ENCODE assay signal across 14 cellular contexts in genomic region chr5:7894860-7895259, GRCh38. TPM values are rescaled to one million over a fixed set of nuclear protein-coding genes. Genes with fewer than 3 reads are reported as not detected.
A peak's percentile ranks its signal among the peaks of the same experiment; 100 is the strongest.
DNase-seq lines count a peak whose midpoint lies in the region; ATAC-seq and TF ChIP-seq lines count a peak whose summit lies in the region.
"Had no signal": no experiment of that assay in that cellular context is flagged by ENCODE, and none has a peak within 500 bp of the region (broad histone marks: within the 10 kb centered on the region; RNA-seq: fewer than 3 reads in every experiment).

No MANE protein-coding gene starts in this region.

- H3K36me3 ChIP-seq in OCI-LY3 (replicated peaks; ENCODE audit: low read depth, low read length) (peaks cover 77% of the 10 kb centered on the region), H7 (replicated peaks; ENCODE audit: control insufficient read depth, insufficient read depth, low read length) (peaks cover 30% of the 10 kb centered on the region), colonic mucosa (peaks cover 4% of the 10 kb centered on the region)

- H3K4me1 ChIP-seq in OCI-LY3 (ENCODE audit: low read length) (peaks cover 27% of the 10 kb centered on the region), colonic mucosa (no peaks in the 10 kb centered on the region)
- H3K4me1 ChIP-seq: stomach had no signal

- ATAC-seq in GM18520 (IDR thresholded peaks at IDR 0.05; ENCODE audit: unreplicated experiment) = peak; percentile 99
- peak; percentile 96 for ATAC-seq in GM19468 (IDR thresholded peaks at IDR 0.05; ENCODE audit: extremely low read depth, unreplicated experiment)
- ATAC-seq in HG02981 (IDR thresholded peaks at IDR 0.05; ENCODE audit: unreplicated experiment) = peak; percentile 98
- ATAC-seq: naive thymus-derived CD4-positive, alpha-beta T cell had no signal

- H3K27ac ChIP-seq in OCI-LY3 (ENCODE audit: low read length) (peak overlapping the region; percentile 86), colonic mucosa (no peak overlapping the region)
- H3K27ac ChIP-seq: stomach had no signal

- DNase-seq in H7 (no peak), AML-193 (lab: John Stamatoyannopoulos, UW) (no peak), colonic mucosa (no peak), SHP77 (lab: John Stamatoyannopoulos, UW) (no peak)
- DNase-seq: activated CD4-positive, CD25-positive, alpha-beta regulatory T cell treated with anti-CD3 and anti-CD28 coated beads, Interleukin-2, amount 50 U/mL, for 72 hours; naive thymus-derived CD4-positive, alpha-beta T cell; NCI-H2029 treated with DMSO at 0.1 percent for 48 hours; stomach had no signal

- no peaks in the 10 kb centered on the region for H3K9me3 ChIP-seq in OCI-LY3 (ENCODE audit: insufficient read depth, low read length)
- no peaks in the 10 kb centered on the region for H3K9me3 ChIP-seq in colonic mucosa
- H3K9me3 ChIP-seq: stomach had no signal

- H3K27me3 ChIP-seq in OCI-LY3 (ENCODE audit: low read depth, low read length) = no peaks in the 10 kb centered on the region
- H3K27me3 ChIP-seq in H7 (ENCODE audit: control insufficient read depth, insufficient read depth, low read length) = no peaks in the 10 kb centered on the region
- no peaks in the 10 kb centered on the region for H3K27me3 ChIP-seq in colonic mucosa
- H3K27me3 ChIP-seq: stomach had no signal

- TF ChIP-seq CTCF in OCI-LY3 (IDR thresholded peaks at IDR 0.05; ENCODE audit: low read depth, low read length) (no peak), colonic mucosa (IDR thresholded peaks at IDR 0.05) (no peak)

- H3K4me3 ChIP-seq in OCI-LY3 (ENCODE audit: low read length) (peak overlapping the region; percentile 50), H7 (ENCODE audit: insufficient read depth, low read depth, low read length) (no peak overlapping the region), colonic mucosa (no peak overlapping the region)
- H3K4me3 ChIP-seq: stomach had no signal

- intact Hi-C loops in colonic mucosa (cut with DNase I) = no loop called here

- no peaks in the 10 kb centered on the region for H4K20me1 ChIP-seq in OCI-LY3 (ENCODE audit: insufficient read depth, low read length)

- H2AFZ ChIP-seq in OCI-LY3 (ENCODE audit: low read depth, low read length) = no peak overlapping the region

- no peaks in the 10 kb centered on the region for H3K79me2 ChIP-seq in OCI-LY3 (ENCODE audit: low read length)

- H3K9ac ChIP-seq in OCI-LY3 (ENCODE audit: low read length) (peak overlapping the region; percentile 31; the same call in 1 of the 2 replicates), colonic mucosa (ENCODE audit: low read depth in 2 of 2, low read length in 2 of 2) (no peak overlapping the region)

- H3K4me2 ChIP-seq in OCI-LY3 (ENCODE audit: low read length) = peak overlapping the region; percentile 77

RNA-seq across cellular contexts. Expression of gene MTRR, which starts 25.9 kb away (rescaled TPM):
- 30.3 and 31.2 TPM in 2 replicates for total RNA-seq in H7 (2014; rRNA removed; shearing (Covaris generic))
- total RNA-seq in colonic mucosa = 10 to 100 TPM; 29.8 to 45.1 TPM

RNA-seq across cellular contexts. Expression of gene FASTKD3, which starts 26.0 kb away (rescaled TPM):
- 15.4 and 16.4 TPM in 2 replicates for total RNA-seq in H7 (2014; rRNA removed; shearing (Covaris generic))
- total RNA-seq in colonic mucosa = 10 to 100 TPM; 11.4 to 12.2 TPM

RNA-seq across cellular contexts. Expression of gene CFAP90, which starts 43.9 kb away (rescaled TPM):
- 0.33 TPM in 1 of 2 replicates, not detected in the other for total RNA-seq in H7 (2014; rRNA removed; shearing (Covaris generic))
- not detected for total RNA-seq in colonic mucosa
- total RNA-seq: epithelial cell of proximal tubule; naive thymus-derived CD4-positive, alpha-beta T cell; RPMI7951 had no signal
